In the genomic region with DNA sequence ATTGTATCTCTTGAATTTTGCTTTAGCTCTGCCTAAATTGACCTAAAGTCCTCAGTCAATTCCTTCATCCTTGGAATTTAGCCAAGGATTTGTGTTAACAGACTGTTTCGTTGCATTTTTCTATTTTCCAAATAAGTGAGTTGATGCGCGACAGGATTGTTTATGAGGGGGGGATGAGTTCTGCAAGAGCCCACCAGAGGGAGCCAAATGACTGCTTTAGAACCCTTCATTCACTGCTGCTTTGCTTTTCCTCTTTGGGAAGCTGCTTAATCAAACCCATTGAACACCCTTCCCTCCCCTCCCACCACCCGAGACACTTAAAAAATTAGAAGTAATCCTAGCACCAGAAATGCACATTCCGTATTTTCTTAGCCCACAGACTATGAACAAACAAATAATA, we compare ENCODE assay signal across 8 cellular contexts. TPM values are rescaled to one million over a fixed set of nuclear protein-coding genes. Genes with fewer than 3 reads are reported as not detected.
DNase-seq lines count a peak whose midpoint lies in the region; FAIRE-seq and TF ChIP-seq lines count a peak whose summit lies in the region.
"Had no signal": no experiment of that assay in that cellular context is flagged by ENCODE, and none has a peak within 500 bp of the region (broad histone marks: within the 10 kb centered on the region; RNA-seq: fewer than 3 reads in every experiment).

No MANE protein-coding gene starts in this region.

- 0 to 2% methylated on average over 5 of the region's 5 CpGs for WGBS in GM23248 (ENCODE audit: low coverage in 1 of 2, low lambda C conversion rate in 2 of 2, missing lambda C conversion rate in 2 of 2), 2 experiments

- in situ Hi-C loops in GM23248 (cut with MboI) = no loop called here
- in situ Hi-C loops in SK-MEL-5 (cut with HindIII; ENCODE audit: low pct_unique_long_range_greater_than_20kb, low sequenced_read_pairs) = no loop called here

- H3K4me2 ChIP-seq in GM23248 (ENCODE audit: unreplicated experiment) (peak overlapping the region; percentile 63), Loucy (ENCODE audit: low read depth, low read length, poor library complexity, severe bottlenecking) (peak overlapping the region; percentile 85)

- H4K20me1 ChIP-seq in GM23248 (ENCODE audit: insufficient read depth) (no peaks in the 10 kb centered on the region), Loucy (ENCODE audit: insufficient read depth, low read length, poor library complexity, severe bottlenecking) (no peaks in the 10 kb centered on the region)

- peaks cover 17% of the 10 kb centered on the region for H3K27me3 ChIP-seq in GM23248 (replicated peaks; ENCODE audit: insufficient read depth)
- H3K27me3 ChIP-seq in Loucy (ENCODE audit: insufficient read depth, low read length, poor library complexity, severe bottlenecking) = no peaks in the 10 kb centered on the region
- peaks cover 5% of the 10 kb centered on the region for H3K27me3 ChIP-seq in kidney epithelial cell (ENCODE audit: control insufficient read depth, insufficient read depth, low read length)

- DNase-seq in GM23248 (peak; percentile 73), SK-MEL-5 (ENCODE audit: low read depth, low spot score) (peak; percentile 65), cerebellar cortex (ENCODE audit: low spot score) (peak; percentile 72), kidney epithelial cell (ENCODE audit: low read depth) (no peak)
- DNase-seq in stimulated activated CD4-positive, alpha-beta T cell treated with anti-CD3 and anti-CD28 coated beads, Interleukin-4, amount 100 ng/mL, for 4 hours = peak; percentile 9 to 20

- TF ChIP-seq CTCF in Loucy (conservative IDR thresholded peaks at IDR 0.05; ENCODE audit: low read length) (peak; percentile 95), kidney epithelial cell (IDR thresholded peaks at IDR 0.05; ENCODE audit: insufficient read depth, low read length, poor library complexity, severe bottlenecking) (peak; percentile 73)

- H3K4me3 ChIP-seq in GM23248 = no peak overlapping the region
- H3K4me3 ChIP-seq in Loucy (ENCODE audit: low read length, poor library complexity, severe bottlenecking) = peak overlapping the region; percentile 59
- no peak overlapping the region for H3K4me3 ChIP-seq in kidney epithelial cell (ENCODE audit: low read depth, low read length)

- H3K79me2 ChIP-seq in GM23248 (ENCODE audit: insufficient read depth) = no peaks in the 10 kb centered on the region
- H3K79me2 ChIP-seq in Loucy (ENCODE audit: insufficient read depth, low read length) = no peaks in the 10 kb centered on the region

- H2AFZ ChIP-seq in GM23248 (no peak overlapping the region), Loucy (ENCODE audit: low read length) (peak overlapping the region; percentile 67)

- H3K9me3 ChIP-seq in GM23248 (ENCODE audit: low read depth) (no peaks in the 10 kb centered on the region), Loucy (ENCODE audit: insufficient read depth, low read depth, low read length) (no peaks in the 10 kb centered on the region)

- no peak overlapping the region for H3K9ac ChIP-seq in GM23248
- H3K9ac ChIP-seq in Loucy (ENCODE audit: low read depth, low read length, poor library complexity, severe bottlenecking) = peak overlapping the region; percentile 35

- no peaks in the 10 kb centered on the region for H3K9me2 ChIP-seq in GM23248 (ENCODE audit: insufficient read depth)
- no peaks in the 10 kb centered on the region for H3K9me2 ChIP-seq in Loucy (replicated peaks; ENCODE audit: low read depth, low read length)

- H3K36me3 ChIP-seq in GM23248 (ENCODE audit: low read depth) (no peaks in the 10 kb centered on the region), Loucy (ENCODE audit: insufficient read depth, low read length) (no peaks in the 10 kb centered on the region), kidney epithelial cell (ENCODE audit: control insufficient read depth, insufficient read depth, low read length) (no peaks in the 10 kb centered on the region)

- H3K4me1 ChIP-seq in GM23248 (ENCODE audit: insufficient read depth) (0 out of 2 replicates have a peak, but pooled peaks cover 6% of the 10 kb centered on the region), Loucy (ENCODE audit: insufficient read depth, low read length, poor library complexity, severe bottlenecking) (peaks cover 20% of the 10 kb centered on the region)

- H3F3A ChIP-seq in GM23248 (ENCODE audit: insufficient read depth) (no peaks in the 10 kb centered on the region), Loucy (ENCODE audit: low read depth) (peaks cover 3% of the 10 kb centered on the region; the same call in 1 of the 2 replicates)

- peak; percentile 47 for FAIRE-seq in G401.6 (lab: Jason Lieb, UNC)

- no peak overlapping the region for H3K27ac ChIP-seq in GM23248
- H3K27ac ChIP-seq: epithelial cell of prostate had no signal

RNA-seq across cellular contexts. Expression of a gene that starts 33.7 kb away (rescaled TPM):
- not detected in 2 replicates for total RNA-seq in GM23248 (2014; rRNA removed; shearing (Covaris generic))
- not detected in 2 replicates for polyA plus RNA-seq in GM23248 (2016; fragmentation: Nextera tagmentation; extraction: Ambion mirVana)
- not detected in 2 replicates for total RNA-seq in SK-MEL-5 (2014; rRNA removed; shearing (Covaris generic))
- not detected in 2 replicates for polyA plus RNA-seq in SK-MEL-5 (2015; cell fraction: cytosol; rRNA removed)
- not detected in 2 replicates for polyA plus RNA-seq in SK-MEL-5 (2015; cell fraction: nucleus; rRNA removed)
- total RNA-seq in kidney epithelial cell = not detected in 2 replicates
